In the genomic region with DNA sequence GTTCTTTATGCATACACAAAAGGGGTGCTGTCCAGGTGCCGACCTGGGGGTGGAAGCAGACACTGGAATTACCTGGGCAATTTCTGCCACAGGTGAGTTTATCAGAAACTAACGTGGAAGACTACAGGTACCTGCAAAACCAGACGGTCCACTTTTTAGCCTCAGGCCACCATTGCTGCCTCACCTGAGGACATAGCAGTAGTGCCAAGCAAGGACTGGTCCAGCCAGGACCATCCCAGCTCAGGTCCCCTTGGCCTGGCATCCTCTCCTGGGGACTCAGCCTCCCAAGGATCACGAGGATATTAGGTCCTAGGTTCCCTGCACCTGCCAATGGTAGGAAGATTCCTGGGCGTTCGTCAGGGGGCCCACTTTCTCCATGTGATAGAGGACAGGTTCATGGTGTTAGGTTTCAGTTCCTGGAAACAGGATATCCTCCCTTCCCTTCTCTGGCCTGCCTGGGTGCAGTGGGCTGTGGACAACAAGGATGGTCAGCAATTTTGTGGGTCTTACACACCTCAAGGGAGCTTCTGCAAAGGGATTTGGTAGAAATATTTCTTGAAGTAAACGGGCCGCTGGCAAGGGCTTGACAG, we compare ENCODE assay signal across 12 cellular contexts.
A peak's percentile ranks its signal among the peaks of the same experiment; 100 is the strongest.
DNase-seq lines count a peak whose midpoint lies in the region; ATAC-seq, FAIRE-seq and TF ChIP-seq lines count a peak whose summit lies in the region.
"Had no signal": no experiment of that assay in that cellular context is flagged by ENCODE, and none has a peak within 500 bp of the region (broad histone marks: within the 10 kb centered on the region; RNA-seq: fewer than 3 reads in every experiment).

No MANE protein-coding gene starts in this region.

- H3K4me3 Mint-ChIP-seq in CD4-positive, CD25-positive, alpha-beta regulatory T cell = peak overlapping the region in 3 of 4 donors; percentile 26 to 76 (median 69)
- peak overlapping the region; percentile 24 to 72 (median 53) for H3K4me3 Mint-ChIP-seq in T-cell

- no peaks in the 10 kb centered on the region for H3K27me3 ChIP-seq in CD4-positive, CD25-positive, alpha-beta regulatory T cell (ENCODE audit: control insufficient read depth, insufficient read depth, low read length)
- H3K27me3 ChIP-seq in muscle layer of duodenum (ENCODE audit: low read depth, low read length) = no peaks in the 10 kb centered on the region
- H3K27me3 ChIP-seq: gastrocnemius medialis had no signal

- no peaks in the 10 kb centered on the region for H3K36me3 ChIP-seq in CD4-positive, CD25-positive, alpha-beta regulatory T cell (ENCODE audit: control insufficient read depth, insufficient read depth, low read length)
- no peaks in the 10 kb centered on the region for H3K36me3 ChIP-seq in muscle layer of duodenum (ENCODE audit: control insufficient read depth in 1 of 2, insufficient read depth in 2 of 2, low read length in 2 of 2)
- H3K36me3 ChIP-seq: gastrocnemius medialis had no signal

- no peaks in the 10 kb centered on the region for H3K36me3 Mint-ChIP-seq in CD4-positive, CD25-positive, alpha-beta regulatory T cell
- no peaks in the 10 kb centered on the region for H3K36me3 Mint-ChIP-seq in T-cell

- FAIRE-seq in D721Med (lab: Jason Lieb, UNC) = no peak
- FAIRE-seq in GM12892 (lab: Jason Lieb, UNC) = no peak
- FAIRE-seq: bronchial epithelial cell had no signal

- no peak for DNase-seq in CD4-positive, CD25-positive, alpha-beta regulatory T cell
- DNase-seq in T-cell = no peak
- DNase-seq in UCSD-AML1 (lab: John Stamatoyannopoulos, UW; ENCODE audit: unreplicated experiment) = no peak
- no peak for DNase-seq in D721Med (ENCODE audit: insufficient read length, low spot score)
- no peak for DNase-seq in GM12892 (ENCODE audit: insufficient read length)
- DNase-seq: activated CD4-positive, alpha-beta T cell treated with anti-CD3 and anti-CD28 coated beads for 48 hours; gastrocnemius medialis; nucleus accumbens had no signal

- H3K9me3 ChIP-seq in CD4-positive, CD25-positive, alpha-beta regulatory T cell (ENCODE audit: control insufficient read depth in 2 of 2, low read length in 2 of 2) = no peaks in the 10 kb centered on the region
- H3K9me3 ChIP-seq in muscle layer of duodenum (ENCODE audit: control insufficient read depth in 1 of 2, low read length in 2 of 2) = no peaks in the 10 kb centered on the region
- H3K9me3 ChIP-seq: gastrocnemius medialis had no signal

- peaks cover 13% of the 10 kb centered on the region for H3K4me1 ChIP-seq in CD4-positive, CD25-positive, alpha-beta regulatory T cell (ENCODE audit: control insufficient read depth, insufficient read depth, low read length, poor library complexity, severe bottlenecking)
- no peaks in the 10 kb centered on the region for H3K4me1 ChIP-seq in muscle layer of duodenum (ENCODE audit: control insufficient read depth in 1 of 2, insufficient read depth in 2 of 2, low read length in 2 of 2)
- H3K4me1 ChIP-seq: gastrocnemius medialis had no signal

- TF ChIP-seq POLR2A in GM12892 (IDR thresholded peaks at IDR 0.05; ENCODE audit: low read depth, low read length) = no peak

- no peak for ATAC-seq in CD4-positive, CD25-positive, alpha-beta regulatory T cell (ENCODE audit: low read depth in 2 of 2)
- ATAC-seq in GM21786 (IDR thresholded peaks at IDR 0.05; ENCODE audit: unreplicated experiment) (peak; percentile 6), T-cell (replicated peaks in 1 of 4) (peak in 1 of 4 experiments; percentile 23), HG03460 (IDR thresholded peaks at IDR 0.05; ENCODE audit: unreplicated experiment) (no peak)
- ATAC-seq: gastrocnemius medialis had no signal

- POLR2A ChIA-PET in T-cell (lab: Charles Lee) = no interaction called here

- peaks cover 9% of the 10 kb centered on the region for H3K27me3 Mint-ChIP-seq in CD4-positive, CD25-positive, alpha-beta regulatory T cell
- H3K27me3 Mint-ChIP-seq in T-cell = no peaks in the 10 kb centered on the region

- no peak overlapping the region for H3K27ac ChIP-seq in CD4-positive, CD25-positive, alpha-beta regulatory T cell (ENCODE audit: insufficient read depth, low read length, poor library complexity, severe bottlenecking)
- H3K27ac ChIP-seq in muscle layer of duodenum (ENCODE audit: low read length) = peak overlapping the region; percentile 28
- H3K27ac ChIP-seq: gastrocnemius medialis had no signal

- H3K4me3 ChIP-seq in CD4-positive, CD25-positive, alpha-beta regulatory T cell (ENCODE audit: low read depth, low read length) = peak overlapping the region; percentile 60
- peak overlapping the region in 1 of 2 donors; percentile 2 for H3K4me3 ChIP-seq in muscle layer of duodenum (ENCODE audit: low read depth in 1 of 2, low read length in 2 of 2)

- H3K27ac Mint-ChIP-seq in CD4-positive, CD25-positive, alpha-beta regulatory T cell = peak overlapping the region; percentile 42 to 85 (median 73)
- peak overlapping the region; percentile 84 to 85 for H3K27ac Mint-ChIP-seq in T-cell

- CTCF ChIA-PET in T-cell (lab: Charles Lee) = interaction anchor here in 1 of 2 donors (0.6 kb wide), 1 partner anchor 130 kb away, joined by 3 read pairs; no protein-coding TSS in a partner anchor

- H3K4me1 Mint-ChIP-seq in CD4-positive, CD25-positive, alpha-beta regulatory T cell = peaks cover 5 to 27% (median 18%) of the 10 kb centered on the region in 4 donors
- peaks cover 10 to 25% (median 25%) of the 10 kb centered on the region in 3 donors for H3K4me1 Mint-ChIP-seq in T-cell

- TF ChIP-seq CTCF in D721Med (IDR thresholded peaks at IDR 0.05; ENCODE audit: insufficient read depth, missing control alignments) = no peak

- H3K9me3 Mint-ChIP-seq in CD4-positive, CD25-positive, alpha-beta regulatory T cell = no peaks in the 10 kb centered on the region
- no peaks in the 10 kb centered on the region for H3K9me3 Mint-ChIP-seq in T-cell
